ENCODE assay signal across 15 cellular contexts in the genomic region with DNA sequence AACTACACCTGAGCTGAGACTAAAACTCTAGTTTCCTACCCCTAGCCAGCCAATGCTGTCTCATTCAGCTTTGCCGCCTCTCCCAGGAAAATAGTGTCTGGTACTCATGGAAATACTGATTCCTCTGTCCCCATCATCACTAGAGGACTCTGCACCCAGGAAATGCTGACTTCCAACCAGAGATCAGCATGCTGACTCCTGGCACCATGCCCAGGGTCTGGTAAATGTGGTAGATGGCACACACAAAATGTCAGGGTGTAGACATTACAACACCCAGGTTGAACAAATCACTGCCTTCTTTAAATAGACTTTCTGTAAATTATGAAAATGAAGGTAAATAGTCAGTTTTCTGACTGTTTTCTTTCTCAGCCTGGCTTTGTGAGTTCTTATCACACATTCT.
DNase-seq lines count a peak whose midpoint lies in the region; ATAC-seq and TF ChIP-seq lines count a peak whose summit lies in the region.
"Had no signal": no experiment of that assay in that cellular context is flagged by ENCODE, and none has a peak within 500 bp of the region (broad histone marks: within the 10 kb centered on the region; RNA-seq: fewer than 3 reads in every experiment).

No MANE protein-coding gene starts in this region.

- H3K4me3 ChIP-seq in DND-41 (ENCODE audit: low read depth in 1 of 2, low read length in 2 of 2) (no peak overlapping the region), PC-3 (ENCODE audit: low read length) (no peak overlapping the region)
- H3K4me3 ChIP-seq: lower lobe of right lung, skin epidermis had no signal

- no peaks in the 10 kb centered on the region for H3K9me2 ChIP-seq in PC-3 (replicated peaks; ENCODE audit: low read length)

- no peak overlapping the region for H3K27ac ChIP-seq in DND-41 (ENCODE audit: low read length)
- no peak overlapping the region for H3K27ac ChIP-seq in PC-3 (ENCODE audit: low read length)
- H3K27ac ChIP-seq: lower lobe of right lung, skin epidermis had no signal

- H2AFZ ChIP-seq in DND-41 (ENCODE audit: low read depth, low read length), result no peak overlapping the region
- no peak overlapping the region for H2AFZ ChIP-seq in PC-3 (ENCODE audit: low read length)

- H3K4me1 ChIP-seq in DND-41 (ENCODE audit: insufficient read depth, low read length), result no peaks in the 10 kb centered on the region
- H3K4me1 ChIP-seq in PC-3 (ENCODE audit: insufficient read depth, low read length), result no peaks in the 10 kb centered on the region
- H3K4me1 ChIP-seq: lower lobe of right lung had no signal

- peak; percentile 17 for DNase-seq in Ammon's horn (ENCODE audit: low spot score)
- DNase-seq in DND-41, result peak; percentile 9
- peak; percentile 51 for DNase-seq in PC-3
- DNase-seq in fibroblast of gingiva (ENCODE audit: low read depth), result peak; percentile 12
- no peak for DNase-seq in kidney glomerular epithelial cell (lab: John Stamatoyannopoulos, UW)
- no peak for DNase-seq in NCI-H526 (lab: John Stamatoyannopoulos, UW)
- DNase-seq: activated CD4-positive, alpha-beta memory T cell treated with anti-CD3 and anti-CD28 coated beads for 36 hours; activated effector memory CD4-positive, alpha-beta T cell treated with anti-CD3 and anti-CD28 coated beads, Interleukin-2, amount 50 U/mL, for 16 hours; CD4-positive, alpha-beta T cell; lower lobe of right lung; T1000 had no signal

- ATAC-seq in DND-41 (ENCODE audit: insufficient read depth, low read depth) (no peak), PC-3 (no peak), HG03108 (IDR thresholded peaks at IDR 0.05; ENCODE audit: unreplicated experiment) (no peak), GM21381 (IDR thresholded peaks at IDR 0.05; ENCODE audit: unreplicated experiment) (no peak)
- ATAC-seq: lower lobe of right lung, Panc1 had no signal

- H3K36me3 ChIP-seq in DND-41 (ENCODE audit: insufficient read depth, low read length) (no peaks in the 10 kb centered on the region), PC-3 (ENCODE audit: low read depth, low read length) (no peaks in the 10 kb centered on the region)
- H3K36me3 ChIP-seq: lower lobe of right lung had no signal

- no TSS peak for BruUV-seq in PC-3 (replicated peaks; lab: Mats Ljungman, UMichigan)

- H3K9ac ChIP-seq in DND-41 (ENCODE audit: low read depth, low read length) (no peak overlapping the region), PC-3 (ENCODE audit: low read length) (no peak overlapping the region)

- no peaks in the 10 kb centered on the region for H3F3A ChIP-seq in PC-3 (ENCODE audit: low read length, unreplicated experiment)

- peaks cover 4% of the 10 kb centered on the region for H3K27me3 ChIP-seq in DND-41 (ENCODE audit: insufficient read depth, low read length, poor library complexity)
- no peaks in the 10 kb centered on the region for H3K27me3 ChIP-seq in PC-3 (ENCODE audit: low read length)

- no peaks in the 10 kb centered on the region for H4K20me1 ChIP-seq in DND-41 (ENCODE audit: insufficient read depth, low read length)
- H4K20me1 ChIP-seq in PC-3 (ENCODE audit: low read length), result no peaks in the 10 kb centered on the region

- intact Hi-C loops in PC-3 (cut with micrococcal nuclease), result no loop called here

- POLR2A ChIA-PET in PC-3 (lab: Charles Lee; ENCODE audit: unreplicated experiment), result no interaction called here

- no peaks in the 10 kb centered on the region for H3K9me3 ChIP-seq in DND-41 (ENCODE audit: insufficient read depth, low read length, severe bottlenecking)
- H3K9me3 ChIP-seq in PC-3 (ENCODE audit: low read length), result no peaks in the 10 kb centered on the region
- H3K9me3 ChIP-seq: lower lobe of right lung had no signal

- TF ChIP-seq CTCF in DND-41 (IDR thresholded peaks at IDR 0.05; ENCODE audit: borderline replicate concordance, extremely low read depth, low read length, poor library complexity, severe bottlenecking) (no peak), PC-3 (conservative IDR thresholded peaks at IDR 0.05; ENCODE audit: low read depth, low read length) (peak; percentile 32; the same call in 1 of the 2 replicates)

- H3K4me2 ChIP-seq in DND-41 (ENCODE audit: insufficient read depth, low read length) (no peak overlapping the region), PC-3 (ENCODE audit: low read length) (no peak overlapping the region)

- CTCF ChIA-PET in PC-3 (lab: Charles Lee), result no interaction called here

- H3K79me2 ChIP-seq in DND-41 (ENCODE audit: insufficient read depth, low read length) (no peaks in the 10 kb centered on the region), PC-3 (ENCODE audit: low read length) (no peaks in the 10 kb centered on the region)

Comparison
In these comparisons a context has a peak if more than half of its experiments do, and no peak if none do; other contexts are left out.
1. DNase-seq: peak in Ammon's horn (single experiment), DND-41 (single experiment), PC-3 (single experiment) and fibroblast of gingiva (single experiment); none in kidney glomerular epithelial cell (single experiment) and NCI-H526 (0 of 2).